In genomic region chr6:157867155-157867559, GRCh38 we compare ENCODE assay signal across 9 cellular contexts. TPM values are rescaled to one million over a fixed set of nuclear protein-coding genes. Genes with fewer than 3 reads are reported as not detected.
DNase-seq lines count a peak whose midpoint lies in the region; ATAC-seq, FAIRE-seq and TF ChIP-seq lines count a peak whose summit lies in the region.
"Had no signal": no experiment of that assay in that cellular context is flagged by ENCODE, and none has a peak within 500 bp of the region (broad histone marks: within the 10 kb centered on the region; RNA-seq: fewer than 3 reads in every experiment).

No MANE protein-coding gene starts in this region.

- no peaks in the 10 kb centered on the region for H3K9me1 ChIP-seq in K562 (ENCODE audit: control insufficient read depth, insufficient read depth, low read length)

- in situ Hi-C loops in K562 (cut with MboI): no loop called here

- H2AFZ ChIP-seq in K562 (ENCODE audit: low read depth, low read length) (no peak overlapping the region), mesenchymal stem cell (ENCODE audit: low read depth, low read length) (no peak overlapping the region)

- whole genome bisulfite sequencing in K562 (ENCODE audit: insufficient coverage, low coverage, missing lambda C conversion rate): 9% methylated on average over 5 of the region's 5 CpGs
- WGBS in mesenchymal stem cell: 59% methylated on average over 5 of the region's 5 CpGs

- peak; percentile 94 for FAIRE-seq in K562 (lab: Jason Lieb, UNC)

- no peak overlapping the region for H3K18ac ChIP-seq in mesenchymal stem cell (ENCODE audit: low read depth in 1 of 2, low read length in 2 of 2)

- H4K8ac ChIP-seq in mesenchymal stem cell (ENCODE audit: low read length): no peak overlapping the region

- H3K27ac ChIP-seq in K562 (ENCODE audit: extremely low read depth, low read depth, low read length): peak overlapping the region; percentile 54
- peak overlapping the region; percentile 41 for H3K27ac ChIP-seq in mesenchymal stem cell (ENCODE audit: low read length, poor library complexity, severe bottlenecking)

- peak in 1 of 2 experiments; percentile 36; a peak in 2 of 4 replicates for TF ChIP-seq RAD21 in K562 (CRISPR knock-in tag; conservative IDR thresholded peaks at IDR 0.05 in 1 of 2, IDR thresholded peaks at IDR 0.05 in 1 of 2)

- H3K4me1 ChIP-seq in K562 (replicated peaks in 1 of 2; ENCODE audit: control insufficient read depth in 2 of 2, insufficient read depth in 2 of 2, low read length in 2 of 2) (peaks cover 9 to 43% of the 10 kb centered on the region in 2 experiments; a peak in 4 of 5 replicates), mesenchymal stem cell (ENCODE audit: control insufficient read depth, insufficient read depth, low read depth, low read length) (peaks cover 11% of the 10 kb centered on the region)

- peaks cover 82% of the 10 kb centered on the region for H3K79me2 ChIP-seq in K562 (ENCODE audit: control insufficient read depth, insufficient read depth, low read length)

- no TSS peak for BruUV-seq in K562 (replicated peaks; lab: Mats Ljungman, UMichigan)

- peaks cover 49% of the 10 kb centered on the region for H3K36me3 ChIP-seq in K562 (ENCODE audit: control insufficient read depth, insufficient read depth, low read length)
- H3K36me3 ChIP-seq in mesenchymal stem cell (ENCODE audit: control insufficient read depth in 1 of 2, insufficient read depth in 2 of 2, low read depth in 1 of 2, low read length in 2 of 2): peaks cover 25 to 69% of the 10 kb centered on the region in 2 experiments

- no peak overlapping the region for H4K91ac ChIP-seq in mesenchymal stem cell (ENCODE audit: low read length)

- H2BK12ac ChIP-seq in mesenchymal stem cell (ENCODE audit: low read length in 2 of 2): no peak overlapping the region

- peaks cover 19% of the 10 kb centered on the region for H3K79me1 ChIP-seq in mesenchymal stem cell (replicated peaks; ENCODE audit: low read length, poor library complexity, severe bottlenecking)

- peak overlapping the region; percentile 3; the same call in 1 of the 2 replicates for H3K4me3 ChIP-seq in K562
- H3K4me3 ChIP-seq in mesenchymal stem cell (ENCODE audit: insufficient read depth in 1 of 2, low read depth in 1 of 2, low read length in 2 of 2): peak overlapping the region in 1 of 2 experiments; percentile 53

- H2BK15ac ChIP-seq in mesenchymal stem cell (ENCODE audit: low read depth, poor library complexity, severe bottlenecking): no peak overlapping the region

- no peak overlapping the region for H3K23ac ChIP-seq in mesenchymal stem cell (ENCODE audit: low read length in 2 of 2)

- no peak overlapping the region for H2AK5ac ChIP-seq in mesenchymal stem cell (ENCODE audit: low read length, severe bottlenecking)

- H3K14ac ChIP-seq in mesenchymal stem cell (ENCODE audit: low read length in 2 of 2): no peak overlapping the region

- peak; percentile 82 for ATAC-seq in K562

- TF ChIP-seq EP300 in K562 (IDR thresholded peaks at IDR 0.05; ENCODE audit: low read length): peak; percentile 62; the same call in 1 of the 2 replicates

- peak overlapping the region; percentile 61 for H3K4me2 ChIP-seq in K562 (ENCODE audit: insufficient read depth, low read length)
- H3K4me2 ChIP-seq in mesenchymal stem cell (ENCODE audit: low read length, poor library complexity, severe bottlenecking): no peak overlapping the region

- no peaks in the 10 kb centered on the region for H4K20me1 ChIP-seq in K562 (replicated peaks; ENCODE audit: control insufficient read depth, insufficient read depth, low read length)

- no peak overlapping the region for H2BK120ac ChIP-seq in mesenchymal stem cell (ENCODE audit: low read depth, low read length)

- POLR2A ChIA-PET in K562 (lab: Yijun Ruan, JAX): interaction anchor here (0.5 to 1.2 kb wide), 4 partner anchors 21 to 368 kb away, joined by 3 to 4 read pairs (median 4); no protein-coding TSS in a partner anchor

- H3K27me3 ChIP-seq in K562 (ENCODE audit: control insufficient read depth in 2 of 2, insufficient read depth in 2 of 2, low read length in 2 of 2) (no peaks in the 10 kb centered on the region), mesenchymal stem cell (ENCODE audit: control insufficient read depth in 1 of 2, insufficient read depth in 1 of 2, low read length in 2 of 2) (no peaks in the 10 kb centered on the region)

- H3K9me3 ChIP-seq in K562 (replicated peaks; ENCODE audit: control insufficient read depth, insufficient read depth, low read depth, low read length): no peaks in the 10 kb centered on the region
- no peaks in the 10 kb centered on the region for H3K9me3 ChIP-seq in mesenchymal stem cell (ENCODE audit: control insufficient read depth, low read length)

- peak; percentile 24 for DNase-seq in COLO829 (ENCODE audit: low spot score)
- peak; percentile 37 for DNase-seq in OCI-M1 (lab: John Stamatoyannopoulos, UW)
- peak; percentile 59 to 75 (median 65) for DNase-seq in K562 (ENCODE audit: extremely low read depth in 1 of 4, low spot score in 3 of 4)
- peak; percentile 47 for DNase-seq in mesenchymal stem cell
- DNase-seq in middle frontal gyrus (ENCODE audit: extremely low spot score, low spot score): no peak
- no peak for DNase-seq in iPS-NIHi11 (ENCODE audit: low spot score)
- no peak for DNase-seq in NCI-H2171 (lab: John Stamatoyannopoulos, UW)
- DNase-seq in DMS53 treated with DMSO at 0.1 percent for 48 hours (lab: John Stamatoyannopoulos, UW; ENCODE audit: unreplicated experiment): no peak
- DNase-seq: NCI-H524 had no signal

- CTCF ChIA-PET in K562 (lab: Yijun Ruan, JAX; ENCODE audit: low intra/inter-chr PET ratio): no interaction called here

- no peak for TF ChIP-seq POLR2A in K562 (conservative IDR thresholded peaks at IDR 0.05)

- intact Hi-C loops in K562 (cut with micrococcal nuclease): no loop called here

- no peak for TF ChIP-seq CTCF in K562 (IDR thresholded peaks at IDR 0.05 in 2 of 3, conservative IDR thresholded peaks at IDR 0.05 in 1 of 3; ENCODE audit: insufficient read depth in 2 of 3, low read depth in 1 of 3, low read length in 3 of 3)

- H3K9ac ChIP-seq in K562 (ENCODE audit: insufficient read depth in 1 of 2, low read depth in 2 of 2, low read length in 2 of 2): peak overlapping the region; percentile 33 to 62; a peak in 3 of 4 replicates
- peak overlapping the region; percentile 50 for H3K9ac ChIP-seq in mesenchymal stem cell (ENCODE audit: low read length)

- no peak overlapping the region for H2BK5ac ChIP-seq in mesenchymal stem cell (ENCODE audit: low read depth, low read length, poor library complexity, severe bottlenecking)

- H3K4ac ChIP-seq in mesenchymal stem cell (ENCODE audit: low read depth in 1 of 2, low read length in 2 of 2): no peak overlapping the region

TF ChIP-seq in K562, 482 proteins besides CTCF, POLR2A, EP300 and RAD21 (continues in another document):
- TF ChIP-seq DPF2 (IDR thresholded peaks at IDR 0.05): peak; percentile 86
- peak; percentile 69 for TF ChIP-seq SOX6 (IDR thresholded peaks at IDR 0.05)
- peak; percentile 30 for TF ChIP-seq BRD9 (IDR thresholded peaks at IDR 0.05; ENCODE audit: low read depth, partially characterized antibody)
- TF ChIP-seq MNT (conservative IDR thresholded peaks at IDR 0.05): peak in 1 of 2 experiments; percentile 49; a peak in 2 of 4 replicates
- TF ChIP-seq FOXP1 (CRISPR knock-in tag; IDR thresholded peaks at IDR 0.05): 0 out of 2 replicates have a peak, but pooled peaks have one; percentile 36
- no peak for TF ChIP-seq TAF7 (tag; IDR thresholded peaks at IDR 0.05)
- peak; percentile 60; the same call in 1 of the 2 replicates for TF ChIP-seq TEAD4 (IDR thresholded peaks at IDR 0.05; ENCODE audit: low read length)
- TF ChIP-seq TEAD4 (CRISPR knock-in tag; IDR thresholded peaks at IDR 0.05; ENCODE audit: borderline replicate concordance): no peak
- 0 out of 2 replicates have a peak, but pooled peaks have one; percentile 19 for TF ChIP-seq MTA3 (IDR thresholded peaks at IDR 0.05; ENCODE audit: borderline replicate concordance)
- TF ChIP-seq CC2D1A (IDR thresholded peaks at IDR 0.05): 0 out of 2 replicates have a peak, but pooled peaks have one; percentile 13

RNA-seq across cellular contexts. Expression of gene SNX9, which starts 44.1 kb away (rescaled TPM):
- total RNA-seq in K562 (2011; cell fraction: chromatin; rRNA removed; ENCODE audit: low replicate concordance): 38.7 and 52.0 TPM in 2 replicates
- total RNA-seq in K562 (2011; cell fraction: nucleolus; rRNA removed): 23.3 and 24.7 TPM in 2 replicates
- 28.7 and 31.5 TPM in 2 replicates for total RNA-seq in K562 (2011; cell fraction: nucleoplasm; rRNA removed)
- 57.1 and 64.3 TPM in 2 replicates for total RNA-seq in K562 (2014; rRNA removed)
- total RNA-seq in K562 (2014; rRNA removed; fragmentation: Illumina TruSeq; extraction: Trizol): 52.8 and 59.8 TPM in 2 replicates
- 45.2 and 48.1 TPM in 2 replicates for total RNA-seq in K562 (2015; rRNA removed; fragmentation: Illumina TruSeq; extraction: Trizol)
- 66.8 and 72.2 TPM in 2 replicates for total RNA-seq in K562 (2021)
- 63.6 and 80.2 TPM in 2 replicates for polyA plus RNA-seq in K562 (2011; rRNA removed)
- polyA plus RNA-seq in K562 (2011; cell fraction: cytosol; rRNA removed): 35.7 and 42.0 TPM in 2 replicates
- polyA plus RNA-seq in K562 (2011; cell fraction: nucleus; rRNA removed): 56.0 and 61.8 TPM in 2 replicates
- 38.3 and 43.4 TPM in 2 replicates for polyA plus RNA-seq in K562 (2012)
- polyA plus RNA-seq in K562 (2014; fragmentation: Illumina TruSeq; extraction: Trizol): 79.5 and 81.7 TPM in 2 replicates
- 1 to 10 TPM; 6.0 to 7.3 TPM for polyA plus RNA-seq in K562 (2014; fragmentation: Nextera tagmentation; extraction: Ambion mirVana)
- 61.3 and 70.0 TPM in 2 replicates for polyA plus RNA-seq in K562 (2014; rRNA removed)
- polyA minus RNA-seq in K562 (2011; rRNA and poly(A)+ RNA removed): 59.7 and 63.7 TPM in 2 replicates
- 28.7 and 35.8 TPM in 2 replicates for polyA minus RNA-seq in K562 (2011; cell fraction: cytosol; rRNA and poly(A)+ RNA removed)
- polyA minus RNA-seq in K562 (2011; cell fraction: nucleus; rRNA and poly(A)+ RNA removed): 21.7 and 34.3 TPM in 2 replicates
- 40.4 TPM for polyA plus RNA-seq in mesenchymal stem cell (2013, experiment 1 of 2)
- polyA plus RNA-seq in mesenchymal stem cell (2013, experiment 2 of 2): 41.1 TPM

Comparison
In these comparisons a context has a peak if more than half of its experiments do, and no peak if none do; other contexts are left out.
1. DNase-seq: peak in COLO829 (single experiment), OCI-M1 (single experiment), K562 (4 of 4) and mesenchymal stem cell (single experiment); none in middle frontal gyrus (single experiment), iPS-NIHi11 (single experiment), NCI-H2171 (single experiment) and DMS53 treated with DMSO at 0.1 percent for 48 hours (single experiment).